ENCODE assay signal across 16 cellular contexts in genomic region chr5:119378075-119378699, GRCh38. TPM values are rescaled to one million over a fixed set of nuclear protein-coding genes. Genes with fewer than 3 reads are reported as not detected.
DNase-seq lines count a peak whose midpoint lies in the region; ATAC-seq, FAIRE-seq and TF ChIP-seq lines count a peak whose summit lies in the region.
"Had no signal": no experiment of that assay in that cellular context is flagged by ENCODE, and none has a peak within 500 bp of the region (broad histone marks: within the 10 kb centered on the region; RNA-seq: fewer than 3 reads in every experiment).

No MANE protein-coding gene starts in this region.

- H3K4me1 Mint-ChIP-seq in CD4-positive, CD25-positive, alpha-beta regulatory T cell = peaks cover 37 to 85% (median 56%) of the 10 kb centered on the region in 4 donors
- H3K4me1 Mint-ChIP-seq in activated naive CD8-positive, alpha-beta T cell treated with anti-CD3 and anti-CD28 coated beads, Interleukin-2, amount 10 ng/mL, durations not matched to agents 7 days and 5 days = peaks cover 59% of the 10 kb centered on the region

- H3K9me3 Mint-ChIP-seq in CD4-positive, CD25-positive, alpha-beta regulatory T cell = no peaks in the 10 kb centered on the region
- no peaks in the 10 kb centered on the region for H3K9me3 Mint-ChIP-seq in activated naive CD8-positive, alpha-beta T cell treated with anti-CD3 and anti-CD28 coated beads, Interleukin-2, amount 10 ng/mL, durations not matched to agents 7 days and 5 days

- no peaks in the 10 kb centered on the region for H3K27me3 Mint-ChIP-seq in CD4-positive, CD25-positive, alpha-beta regulatory T cell
- H3K27me3 Mint-ChIP-seq in activated naive CD8-positive, alpha-beta T cell treated with anti-CD3 and anti-CD28 coated beads, Interleukin-2, amount 10 ng/mL, durations not matched to agents 7 days and 5 days = no peaks in the 10 kb centered on the region

- no peaks in the 10 kb centered on the region for H3K9me2 ChIP-seq in MM.1S (replicated peaks; ENCODE audit: insufficient read depth, low read length)

- no peak for TF ChIP-seq CTCF in neutrophil (IDR thresholded peaks at IDR 0.05)
- TF ChIP-seq CTCF in MM.1S (IDR thresholded peaks at IDR 0.05; ENCODE audit: low read length) = no peak

- no peak overlapping the region for H3K9ac ChIP-seq in MM.1S (ENCODE audit: low read length)

- H4K20me1 ChIP-seq in MM.1S (ENCODE audit: insufficient read depth, low read length) = peaks cover 34% of the 10 kb centered on the region; the same call in 1 of the 2 replicates

- DNase-seq in CD4-positive, CD25-positive, alpha-beta regulatory T cell = no peak
- DNase-seq in GM12891 (ENCODE audit: insufficient read length, low spot score) (no peak), islet precursor cell (no peak), MM.1S (no peak), UCSD-AML1 (lab: John Stamatoyannopoulos, UW; ENCODE audit: unreplicated experiment) (no peak)
- DNase-seq in activated naive CD8-positive, alpha-beta T cell treated with anti-CD3 and anti-CD28 coated beads, Interleukin-2, amount 10 ng/mL, durations not matched to agents 7 days and 5 days = no peak
- DNase-seq: activated CD4-positive, CD25-positive, alpha-beta regulatory T cell; activated gamma-delta T cell; H7; hippocampal formation; NCI-H1105; NCI-H345; stimulated activated CD4-positive, alpha-beta T cell treated with anti-CD3 and anti-CD28 coated beads, Interleukin-2, amount 100 ng/mL, for 24 hours had no signal

- no peak overlapping the region for H3K4me3 ChIP-seq in CD4-positive, CD25-positive, alpha-beta regulatory T cell (ENCODE audit: low read depth, low read length)
- H3K4me3 ChIP-seq in neutrophil (ENCODE audit: low read depth in 1 of 2, low read length in 1 of 2) = no peak overlapping the region
- H3K4me3 ChIP-seq in MM.1S (ENCODE audit: low read length) = no peak overlapping the region

- H3K27me3 ChIP-seq in CD4-positive, CD25-positive, alpha-beta regulatory T cell (ENCODE audit: control insufficient read depth, insufficient read depth, low read length) = no peaks in the 10 kb centered on the region
- H3K27me3 ChIP-seq in neutrophil (no peaks in the 10 kb centered on the region), MM.1S (replicated peaks; ENCODE audit: insufficient read depth, low read length) (no peaks in the 10 kb centered on the region)

- H3K27ac ChIP-seq in CD4-positive, CD25-positive, alpha-beta regulatory T cell (ENCODE audit: insufficient read depth, low read length, poor library complexity, severe bottlenecking) = peak overlapping the region; percentile 6
- H3K27ac ChIP-seq in neutrophil = peak overlapping the region; percentile 51
- no peak overlapping the region for H3K27ac ChIP-seq in MM.1S (ENCODE audit: low read length)

- no peaks in the 10 kb centered on the region for H3F3A ChIP-seq in MM.1S (ENCODE audit: insufficient read depth, low read length)

- H3K36me3 ChIP-seq in CD4-positive, CD25-positive, alpha-beta regulatory T cell (ENCODE audit: control insufficient read depth, insufficient read depth, low read length) = peaks cover 7% of the 10 kb centered on the region
- peaks cover 3% of the 10 kb centered on the region for H3K36me3 ChIP-seq in neutrophil
- H3K36me3 ChIP-seq in MM.1S (replicated peaks; ENCODE audit: insufficient read depth, low read length) = no peaks in the 10 kb centered on the region; the same call in 1 of the 2 replicates

- no peak overlapping the region for H3K4me2 ChIP-seq in MM.1S (ENCODE audit: low read depth, low read length)

- no peak for FAIRE-seq in GM12891 (lab: Jason Lieb, UNC)
- FAIRE-seq: endothelial cell of umbilical vein, urothelium cell line had no signal

- peaks cover 22% of the 10 kb centered on the region for H3K36me3 Mint-ChIP-seq in CD4-positive, CD25-positive, alpha-beta regulatory T cell
- H3K36me3 Mint-ChIP-seq in activated naive CD8-positive, alpha-beta T cell treated with anti-CD3 and anti-CD28 coated beads, Interleukin-2, amount 10 ng/mL, durations not matched to agents 7 days and 5 days = peaks cover 34% of the 10 kb centered on the region

- no peak; the same call in 1 of the 2 replicates for TF ChIP-seq POLR2A in GM12891 (IDR thresholded peaks at IDR 0.05; ENCODE audit: low read depth, low read length)

- H3K4me3 Mint-ChIP-seq in CD4-positive, CD25-positive, alpha-beta regulatory T cell = peak overlapping the region in 2 of 4 donors; percentile 17 to 19
- H3K4me3 Mint-ChIP-seq in activated naive CD8-positive, alpha-beta T cell treated with anti-CD3 and anti-CD28 coated beads, Interleukin-2, amount 10 ng/mL, durations not matched to agents 7 days and 5 days = peak overlapping the region; percentile 56

- H2AFZ ChIP-seq in MM.1S (ENCODE audit: low read length) = no peak overlapping the region

- peaks cover 97% of the 10 kb centered on the region for H3K79me2 ChIP-seq in MM.1S (ENCODE audit: low read length)

- H3K4me1 ChIP-seq in CD4-positive, CD25-positive, alpha-beta regulatory T cell (ENCODE audit: control insufficient read depth, insufficient read depth, low read length, poor library complexity, severe bottlenecking) = peaks cover 49% of the 10 kb centered on the region
- H3K4me1 ChIP-seq in neutrophil (ENCODE audit: control insufficient read depth in 1 of 2, insufficient read depth in 1 of 2, low read depth in 1 of 2, low read length in 1 of 2) (peaks cover 7 to 19% of the 10 kb centered on the region in 2 experiments), MM.1S (ENCODE audit: low read length) (no peaks in the 10 kb centered on the region)

- no peaks in the 10 kb centered on the region for H3K9me3 ChIP-seq in CD4-positive, CD25-positive, alpha-beta regulatory T cell (ENCODE audit: control insufficient read depth in 2 of 2, low read length in 2 of 2)
- H3K9me3 ChIP-seq in neutrophil = no peaks in the 10 kb centered on the region
- no peaks in the 10 kb centered on the region for H3K9me3 ChIP-seq in MM.1S (replicated peaks; ENCODE audit: insufficient read depth, low read length)

- peak overlapping the region; percentile 67 to 91 (median 79) for H3K27ac Mint-ChIP-seq in CD4-positive, CD25-positive, alpha-beta regulatory T cell
- peak overlapping the region; percentile 73 for H3K27ac Mint-ChIP-seq in activated naive CD8-positive, alpha-beta T cell treated with anti-CD3 and anti-CD28 coated beads, Interleukin-2, amount 10 ng/mL, durations not matched to agents 7 days and 5 days

- ATAC-seq in CD4-positive, CD25-positive, alpha-beta regulatory T cell (ENCODE audit: low read depth in 2 of 2) = peak; percentile 18 to 22
- peak; percentile 69 for ATAC-seq in activated naive CD8-positive, alpha-beta T cell treated with anti-CD3 and anti-CD28 coated beads, Interleukin-2, amount 10 ng/mL, durations not matched to agents 7 days and 5 days (ENCODE audit: low read depth)

- POLR2A ChIA-PET in activated naive CD8-positive, alpha-beta T cell treated with anti-CD3 and anti-CD28 coated beads, Interleukin-2, amount 10 ng/mL, durations not matched to agents 7 days and 5 days (lab: Charles Lee) = interaction anchor here (0.7 to 2.1 kb wide), 6 partner anchors 10 to 41 kb away, joined by 3 to 8 read pairs (median 4); no protein-coding TSS in a partner anchor

TF ChIP-seq in GM12891, 5 proteins besides CTCF, POLR2A, EP300 and RAD21:
- TF ChIP-seq SPI1 (IDR thresholded peaks at IDR 0.05; ENCODE audit: low read depth, low read length) = no peak
- TF ChIP-seq POLR2AphosphoS5 (IDR thresholded peaks at IDR 0.05; ENCODE audit: low read depth, low read length) = peak; percentile 28
- no peak for TF ChIP-seq POU2F2 (IDR thresholded peaks at IDR 0.05; ENCODE audit: low read depth, low read length)
- TF ChIP-seq TAF1 (IDR thresholded peaks at IDR 0.05; ENCODE audit: low read depth, low read length) = no peak
- no peak for TF ChIP-seq PAX5 (IDR thresholded peaks at IDR 0.05; ENCODE audit: insufficient read depth, low read length, severe bottlenecking)
TF ChIP-seq in GM12891: peak in this region for 1.

RNA-seq across cellular contexts. Expression of gene TNFAIP8, which starts 22.4 kb away (rescaled TPM):
- total RNA-seq in CD4-positive, CD25-positive, alpha-beta regulatory T cell = 120 TPM
- polyA plus RNA-seq in CD4-positive, CD25-positive, alpha-beta regulatory T cell = 100 to 1,000 TPM; 183 to 244 (median 202) TPM
- 82.8 TPM for polyA plus RNA-seq in GM12891 (2012; ENCODE audit: low read depth, missing spikeins)
- 100 to 1,000 TPM; 121 to 122 TPM for total RNA-seq in activated naive CD8-positive, alpha-beta T cell treated with anti-CD3 and anti-CD28 coated beads, Interleukin-2, amount 10 ng/mL, durations not matched to agents 7 days and 5 days
